In the genomic region with DNA sequence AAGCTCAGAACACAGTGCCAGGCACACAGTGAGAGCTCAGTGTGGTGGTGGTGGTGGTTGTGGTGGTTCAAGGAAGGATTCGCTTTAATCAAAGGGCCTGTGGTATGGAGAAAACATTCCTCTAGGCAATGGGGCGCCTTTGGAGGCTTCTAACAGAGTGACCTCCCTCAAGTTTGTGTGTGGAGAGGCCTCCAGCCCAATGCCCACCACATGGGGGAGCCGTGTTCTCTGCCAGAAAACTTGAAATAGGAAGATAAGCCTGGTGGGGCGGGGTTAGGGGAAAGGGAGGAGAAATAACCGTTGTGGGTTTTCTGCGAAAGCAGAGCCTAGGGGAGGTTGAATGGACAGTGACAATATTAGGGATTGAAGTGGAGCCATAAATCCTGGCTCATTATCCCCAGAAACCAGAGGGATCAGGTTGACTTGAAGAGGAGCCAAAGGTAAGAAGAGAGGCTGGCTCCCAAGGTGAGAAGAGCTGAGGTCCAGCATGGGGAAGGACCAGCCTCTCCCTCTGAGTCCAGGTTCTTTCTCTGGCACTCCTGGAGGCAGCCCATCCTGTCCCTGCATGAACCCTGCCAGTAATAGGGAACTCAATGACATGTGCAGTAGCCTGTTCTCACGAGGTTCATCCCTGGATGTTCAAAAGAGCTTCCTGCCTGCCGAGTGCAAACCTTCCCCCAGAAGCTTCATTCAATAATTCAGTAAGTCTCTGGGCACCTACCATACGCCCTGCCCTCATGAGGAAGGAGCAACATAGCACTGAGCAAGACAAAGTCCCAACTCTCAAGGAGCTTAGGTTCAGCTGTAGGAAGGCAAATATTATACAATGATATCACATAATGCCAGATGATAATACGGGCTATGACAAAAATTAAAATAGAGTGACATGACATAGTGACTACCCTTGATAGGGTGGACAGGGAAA, we compare ENCODE assay signal across 1 cellular context.
TF ChIP-seq lines count a peak whose summit lies in the region.

No MANE protein-coding gene starts in this region.

TF ChIP-seq in HepG2, 621 proteins besides CTCF, POLR2A, EP300 and RAD21 (continued from another document and continues in another):
- TF ChIP-seq HOXA3 (CRISPR knock-in tag; IDR thresholded peaks at IDR 0.05) (0 out of 2 replicates have a peak, but pooled peaks have one; percentile 17), POLR2AphosphoS5 (IDR thresholded peaks at IDR 0.05; ENCODE audit: low read depth, low read length) (no peak), ZNF282 (IDR thresholded peaks at IDR 0.05; ENCODE audit: partially characterized antibody) (no peak), ZNF740 (CRISPR knock-in tag; IDR thresholded peaks at IDR 0.05) (no peak), SKIL (CRISPR knock-in tag; IDR thresholded peaks at IDR 0.05; ENCODE audit: borderline replicate concordance) (no peak), ZNF678 (CRISPR knock-in tag; IDR thresholded peaks at IDR 0.05) (no peak), KLF15 (CRISPR knock-in tag; IDR thresholded peaks at IDR 0.05; ENCODE audit: borderline replicate concordance) (no peak), ZBTB40 (IDR thresholded peaks at IDR 0.05) (no peak), ZBTB40 (CRISPR knock-in tag; IDR thresholded peaks at IDR 0.05) (no peak), REL (CRISPR knock-in tag; conservative IDR thresholded peaks at IDR 0.05) (no peak), ZNF44 (CRISPR knock-in tag; IDR thresholded peaks at IDR 0.05) (no peak), FOXA3 (CRISPR knock-in tag; IDR thresholded peaks at IDR 0.05) (peak; percentile 44; the same call in 1 of the 2 replicates), ZNF83 (CRISPR knock-in tag; IDR thresholded peaks at IDR 0.05; ENCODE audit: borderline replicate concordance) (no peak), ZNF549 (CRISPR knock-in tag; IDR thresholded peaks at IDR 0.05) (no peak), ZNF30 (CRISPR knock-in tag; IDR thresholded peaks at IDR 0.05) (no peak), ZNF337 (CRISPR knock-in tag; IDR thresholded peaks at IDR 0.05; ENCODE audit: borderline replicate concordance, low read depth) (no peak), TSC22D2 (CRISPR knock-in tag; IDR thresholded peaks at IDR 0.05; ENCODE audit: borderline replicate concordance) (no peak), ZNF556 (CRISPR knock-in tag; IDR thresholded peaks at IDR 0.05; ENCODE audit: borderline replicate concordance) (no peak), XRCC5 (optimal IDR thresholded peaks at IDR 0.05; ENCODE audit: low read length) (peak; percentile 74), TOPORS (CRISPR knock-in tag; IDR thresholded peaks at IDR 0.05) (no peak), MATR3 (CRISPR knock-in tag; IDR thresholded peaks at IDR 0.05) (no peak), ZSCAN21 (CRISPR knock-in tag; IDR thresholded peaks at IDR 0.05; ENCODE audit: borderline replicate concordance) (no peak), ARNT2 (CRISPR knock-in tag; IDR thresholded peaks at IDR 0.05; ENCODE audit: low read depth) (no peak), MED13 (CRISPR knock-in tag; IDR thresholded peaks at IDR 0.05) (no peak), ZNF775 (CRISPR knock-in tag; IDR thresholded peaks at IDR 0.05; ENCODE audit: borderline replicate concordance) (no peak), SRSF1 (optimal IDR thresholded peaks at IDR 0.05; ENCODE audit: low read depth, low read length) (no peak), MBNL3 (CRISPR knock-in tag; conservative IDR thresholded peaks at IDR 0.05) (no peak), HIVEP1 (CRISPR knock-in tag; IDR thresholded peaks at IDR 0.05) (no peak), ATM (IDR thresholded peaks at IDR 0.05; ENCODE audit: borderline replicate concordance) (no peak)
- TF ChIP-seq, protein P1, sequence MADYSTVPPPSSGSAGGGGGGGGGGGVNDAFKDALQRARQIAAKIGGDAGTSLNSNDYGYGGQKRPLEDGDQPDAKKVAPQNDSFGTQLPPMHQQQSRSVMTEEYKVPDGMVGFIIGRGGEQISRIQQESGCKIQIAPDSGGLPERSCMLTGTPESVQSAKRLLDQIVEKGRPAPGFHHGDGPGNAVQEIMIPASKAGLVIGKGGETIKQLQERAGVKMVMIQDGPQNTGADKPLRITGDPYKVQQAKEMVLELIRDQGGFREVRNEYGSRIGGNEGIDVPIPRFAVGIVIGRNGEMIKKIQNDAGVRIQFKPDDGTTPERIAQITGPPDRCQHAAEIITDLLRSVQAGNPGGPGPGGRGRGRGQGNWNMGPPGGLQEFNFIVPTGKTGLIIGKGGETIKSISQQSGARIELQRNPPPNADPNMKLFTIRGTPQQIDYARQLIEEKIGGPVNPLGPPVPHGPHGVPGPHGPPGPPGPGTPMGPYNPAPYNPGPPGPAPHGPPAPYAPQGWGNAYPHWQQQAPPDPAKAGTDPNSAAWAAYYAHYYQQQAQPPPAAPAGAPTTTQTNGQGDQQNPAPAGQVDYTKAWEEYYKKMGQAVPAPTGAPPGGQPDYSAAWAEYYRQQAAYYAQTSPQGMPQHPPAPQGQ (CRISPR knock-in tag; IDR thresholded peaks at IDR 0.05; ENCODE audit: borderline replicate concordance), result 0 out of 2 replicates have a peak, but pooled peaks have one; percentile 45
- TF ChIP-seq, protein P2, sequence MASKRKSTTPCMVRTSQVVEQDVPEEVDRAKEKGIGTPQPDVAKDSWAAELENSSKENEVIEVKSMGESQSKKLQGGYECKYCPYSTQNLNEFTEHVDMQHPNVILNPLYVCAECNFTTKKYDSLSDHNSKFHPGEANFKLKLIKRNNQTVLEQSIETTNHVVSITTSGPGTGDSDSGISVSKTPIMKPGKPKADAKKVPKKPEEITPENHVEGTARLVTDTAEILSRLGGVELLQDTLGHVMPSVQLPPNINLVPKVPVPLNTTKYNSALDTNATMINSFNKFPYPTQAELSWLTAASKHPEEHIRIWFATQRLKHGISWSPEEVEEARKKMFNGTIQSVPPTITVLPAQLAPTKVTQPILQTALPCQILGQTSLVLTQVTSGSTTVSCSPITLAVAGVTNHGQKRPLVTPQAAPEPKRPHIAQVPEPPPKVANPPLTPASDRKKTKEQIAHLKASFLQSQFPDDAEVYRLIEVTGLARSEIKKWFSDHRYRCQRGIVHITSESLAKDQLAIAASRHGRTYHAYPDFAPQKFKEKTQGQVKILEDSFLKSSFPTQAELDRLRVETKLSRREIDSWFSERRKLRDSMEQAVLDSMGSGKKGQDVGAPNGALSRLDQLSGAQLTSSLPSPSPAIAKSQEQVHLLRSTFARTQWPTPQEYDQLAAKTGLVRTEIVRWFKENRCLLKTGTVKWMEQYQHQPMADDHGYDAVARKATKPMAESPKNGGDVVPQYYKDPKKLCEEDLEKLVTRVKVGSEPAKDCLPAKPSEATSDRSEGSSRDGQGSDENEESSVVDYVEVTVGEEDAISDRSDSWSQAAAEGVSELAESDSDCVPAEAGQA (IDR thresholded peaks at IDR 0.05; ENCODE audit: low read depth), result no peak
- TF ChIP-seq, protein P2 (CRISPR knock-in tag; IDR thresholded peaks at IDR 0.05; ENCODE audit: borderline replicate concordance), result no peak
- TF ChIP-seq, protein P3, sequence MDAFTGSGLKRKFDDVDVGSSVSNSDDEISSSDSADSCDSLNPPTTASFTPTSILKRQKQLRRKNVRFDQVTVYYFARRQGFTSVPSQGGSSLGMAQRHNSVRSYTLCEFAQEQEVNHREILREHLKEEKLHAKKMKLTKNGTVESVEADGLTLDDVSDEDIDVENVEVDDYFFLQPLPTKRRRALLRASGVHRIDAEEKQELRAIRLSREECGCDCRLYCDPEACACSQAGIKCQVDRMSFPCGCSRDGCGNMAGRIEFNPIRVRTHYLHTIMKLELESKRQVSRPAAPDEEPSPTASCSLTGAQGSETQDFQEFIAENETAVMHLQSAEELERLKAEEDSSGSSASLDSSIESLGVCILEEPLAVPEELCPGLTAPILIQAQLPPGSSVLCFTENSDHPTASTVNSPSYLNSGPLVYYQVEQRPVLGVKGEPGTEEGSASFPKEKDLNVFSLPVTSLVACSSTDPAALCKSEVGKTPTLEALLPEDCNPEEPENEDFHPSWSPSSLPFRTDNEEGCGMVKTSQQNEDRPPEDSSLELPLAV (CRISPR knock-in tag; conservative IDR thresholded peaks at IDR 0.05; ENCODE audit: low read depth), result no peak
